2 cellular contexts compared by ENCODE assay signal in the genomic region with DNA sequence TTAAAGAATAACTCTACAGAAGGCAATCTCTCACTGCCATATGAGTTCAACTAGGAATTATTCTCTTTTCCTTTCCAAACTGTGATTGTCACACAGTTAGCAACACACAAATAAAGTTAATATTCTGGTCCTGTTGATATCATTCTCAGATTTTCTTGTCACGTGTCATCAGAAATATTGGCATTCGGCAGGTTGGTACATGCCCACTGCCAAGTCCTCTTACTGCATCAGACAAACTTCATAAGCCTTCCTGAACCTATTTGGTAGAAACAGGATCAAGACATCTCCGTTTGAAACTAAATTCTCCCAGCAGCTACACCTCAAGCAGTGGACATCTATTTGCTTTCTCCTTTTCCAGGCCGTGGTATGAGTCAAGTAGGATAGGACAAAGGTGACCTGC.
TF ChIP-seq lines count a peak whose summit lies in the region.

No MANE protein-coding gene starts in this region.

TF ChIP-seq in SK-N-SH, 30 proteins besides CTCF, POLR2A, EP300 and RAD21 (continued from another document):
- TF ChIP-seq MAX (IDR thresholded peaks at IDR 0.05; ENCODE audit: low read depth): no peak

TF ChIP-seq in SK-N-SH treated with all-trans-retinoic acid at 6 μM for 48 hours, 23 proteins besides CTCF, POLR2A, EP300 and RAD21 (continued from another document):
- TF ChIP-seq PATZ1 (CRISPR knock-in tag; IDR thresholded peaks at IDR 0.05; ENCODE audit: borderline replicate concordance) (no peak), GLIS3 (CRISPR knock-in tag; IDR thresholded peaks at IDR 0.05) (no peak), CSDC2 (CRISPR knock-in tag; IDR thresholded peaks at IDR 0.05) (no peak), ZNF8 (CRISPR knock-in tag; IDR thresholded peaks at IDR 0.05) (no peak), ZFP3 (CRISPR knock-in tag; IDR thresholded peaks at IDR 0.05) (no peak), BACH2 (CRISPR knock-in tag; IDR thresholded peaks at IDR 0.05; ENCODE audit: borderline replicate concordance) (no peak), TOX (CRISPR knock-in tag; IDR thresholded peaks at IDR 0.05; ENCODE audit: borderline replicate concordance) (no peak)
- TF ChIP-seq, protein P1, sequence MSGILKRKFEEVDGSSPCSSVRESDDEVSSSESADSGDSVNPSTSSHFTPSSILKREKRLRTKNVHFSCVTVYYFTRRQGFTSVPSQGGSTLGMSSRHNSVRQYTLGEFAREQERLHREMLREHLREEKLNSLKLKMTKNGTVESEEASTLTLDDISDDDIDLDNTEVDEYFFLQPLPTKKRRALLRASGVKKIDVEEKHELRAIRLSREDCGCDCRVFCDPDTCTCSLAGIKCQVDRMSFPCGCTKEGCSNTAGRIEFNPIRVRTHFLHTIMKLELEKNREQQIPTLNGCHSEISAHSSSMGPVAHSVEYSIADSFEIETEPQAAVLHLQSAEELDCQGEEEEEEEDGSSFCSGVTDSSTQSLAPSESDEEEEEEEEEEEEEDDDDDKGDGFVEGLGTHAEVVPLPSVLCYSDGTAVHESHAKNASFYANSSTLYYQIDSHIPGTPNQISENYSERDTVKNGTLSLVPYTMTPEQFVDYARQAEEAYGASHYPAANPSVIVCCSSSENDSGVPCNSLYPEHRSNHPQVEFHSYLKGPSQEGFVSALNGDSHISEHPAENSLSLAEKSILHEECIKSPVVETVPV (CRISPR knock-in tag; IDR thresholded peaks at IDR 0.05): no peak
- TF ChIP-seq, protein P2, sequence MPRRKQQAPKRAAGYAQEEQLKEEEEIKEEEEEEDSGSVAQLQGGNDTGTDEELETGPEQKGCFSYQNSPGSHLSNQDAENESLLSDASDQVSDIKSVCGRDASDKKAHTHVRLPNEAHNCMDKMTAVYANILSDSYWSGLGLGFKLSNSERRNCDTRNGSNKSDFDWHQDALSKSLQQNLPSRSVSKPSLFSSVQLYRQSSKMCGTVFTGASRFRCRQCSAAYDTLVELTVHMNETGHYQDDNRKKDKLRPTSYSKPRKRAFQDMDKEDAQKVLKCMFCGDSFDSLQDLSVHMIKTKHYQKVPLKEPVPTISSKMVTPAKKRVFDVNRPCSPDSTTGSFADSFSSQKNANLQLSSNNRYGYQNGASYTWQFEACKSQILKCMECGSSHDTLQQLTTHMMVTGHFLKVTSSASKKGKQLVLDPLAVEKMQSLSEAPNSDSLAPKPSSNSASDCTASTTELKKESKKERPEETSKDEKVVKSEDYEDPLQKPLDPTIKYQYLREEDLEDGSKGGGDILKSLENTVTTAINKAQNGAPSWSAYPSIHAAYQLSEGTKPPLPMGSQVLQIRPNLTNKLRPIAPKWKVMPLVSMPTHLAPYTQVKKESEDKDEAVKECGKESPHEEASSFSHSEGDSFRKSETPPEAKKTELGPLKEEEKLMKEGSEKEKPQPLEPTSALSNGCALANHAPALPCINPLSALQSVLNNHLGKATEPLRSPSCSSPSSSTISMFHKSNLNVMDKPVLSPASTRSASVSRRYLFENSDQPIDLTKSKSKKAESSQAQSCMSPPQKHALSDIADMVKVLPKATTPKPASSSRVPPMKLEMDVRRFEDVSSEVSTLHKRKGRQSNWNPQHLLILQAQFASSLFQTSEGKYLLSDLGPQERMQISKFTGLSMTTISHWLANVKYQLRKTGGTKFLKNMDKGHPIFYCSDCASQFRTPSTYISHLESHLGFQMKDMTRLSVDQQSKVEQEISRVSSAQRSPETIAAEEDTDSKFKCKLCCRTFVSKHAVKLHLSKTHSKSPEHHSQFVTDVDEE (CRISPR knock-in tag; IDR thresholded peaks at IDR 0.05): no peak
